Comparison of ENCODE assay signal across 9 cellular contexts in genomic region chr15:75508741-75509532, GRCh38. TPM values are rescaled to one million over a fixed set of nuclear protein-coding genes. Genes with fewer than 3 reads are reported as not detected.
A peak's percentile ranks its signal among the peaks of the same experiment; 100 is the strongest.
DNase-seq lines count a peak whose midpoint lies in the region; FAIRE-seq and TF ChIP-seq lines count a peak whose summit lies in the region.
"Had no signal": no experiment of that assay in that cellular context is flagged by ENCODE, and none has a peak within 500 bp of the region (broad histone marks: within the 10 kb centered on the region; RNA-seq: fewer than 3 reads in every experiment).

No MANE protein-coding gene starts in this region.

- H3K36me3 ChIP-seq in BJ (ENCODE audit: control insufficient read depth, insufficient read depth, low read length), result peaks cover 7% of the 10 kb centered on the region

- H3K4me3 ChIP-seq in BJ (ENCODE audit: low read depth, low read length) (no peak overlapping the region), epithelial cell of proximal tubule (ENCODE audit: low read depth, low read length) (no peak overlapping the region)
- H3K4me3 ChIP-seq: SK-N-MC had no signal

- DNase-seq in BJ (ENCODE audit: low read depth), result peak; percentile 8
- no peak for DNase-seq in GM12891 (ENCODE audit: insufficient read length, low spot score)
- DNase-seq in RWPE1 (ENCODE audit: low spot score), result peak; percentile 19
- no peak for DNase-seq in epithelial cell of proximal tubule (ENCODE audit: low read depth)
- peak; percentile 32 for DNase-seq in pulmonary artery endothelial cell (ENCODE audit: low read depth, low spot score)
- DNase-seq in NCI-H1105 (lab: John Stamatoyannopoulos, UW), result no peak
- no peak for DNase-seq in SKM-1 (lab: John Stamatoyannopoulos, UW; ENCODE audit: unreplicated experiment)
- DNase-seq in NCI-H1105 treated with DMSO at 0.1 percent for 48 hours (lab: John Stamatoyannopoulos, UW), result no peak

- FAIRE-seq in GM12891 (lab: Jason Lieb, UNC), result peak; percentile 26

- no peaks in the 10 kb centered on the region for H3K27me3 ChIP-seq in BJ (ENCODE audit: control insufficient read depth, insufficient read depth, low read length)

- H3K27ac ChIP-seq in RWPE1, result peak overlapping the region; percentile 23; the same call in 1 of the 2 replicates
- H3K27ac ChIP-seq: SK-N-MC had no signal

- CTCF ChIA-PET in BJ (lab: Yijun Ruan, JAX) (interaction anchor here (0.7 to 2.5 kb wide), 21 partner anchors 9 to 293 kb away, joined by 3 to 21 read pairs (median 4); partner anchors contain the start of genes IMP3 and SNX33), RWPE1 (lab: Yijun Ruan, JAX) (interaction anchor here (0.5 to 1.6 kb wide), 10 partner anchors 12 to 560 kb away, joined by 3 to 10 read pairs (median 4); no protein-coding TSS in a partner anchor)

- POLR2A ChIA-PET in BJ (lab: Charles Lee), result no interaction called here
- POLR2A ChIA-PET in RWPE1 (lab: Yijun Ruan, JAX; ENCODE audit: low non-redundant PET), result no interaction called here

- TF ChIP-seq POLR2A in GM12891 (IDR thresholded peaks at IDR 0.05; ENCODE audit: low read depth, low read length), result no peak

- TF ChIP-seq CTCF in BJ (IDR thresholded peaks at IDR 0.05; ENCODE audit: insufficient read depth, low read depth, low read length) (peak; percentile 64), RWPE1 (conservative IDR thresholded peaks at IDR 0.05; ENCODE audit: low read depth) (peak; percentile 65), epithelial cell of proximal tubule (conservative IDR thresholded peaks at IDR 0.05; ENCODE audit: low read depth, low read length) (peak; percentile 78)

TF ChIP-seq in GM12891, 5 proteins besides CTCF, POLR2A, EP300 and RAD21:
- TF ChIP-seq POLR2AphosphoS5 (IDR thresholded peaks at IDR 0.05; ENCODE audit: low read depth, low read length) (no peak), TAF1 (IDR thresholded peaks at IDR 0.05; ENCODE audit: low read depth, low read length) (no peak), PAX5 (IDR thresholded peaks at IDR 0.05; ENCODE audit: insufficient read depth, low read length, severe bottlenecking) (no peak)

RNA-seq across cellular contexts. Expression of gene SIN3A, which starts 57.4 kb away (rescaled TPM):
- 24.8 and 39.5 TPM in 2 replicates for polyA plus RNA-seq in BJ (2011; rRNA removed)
- polyA minus RNA-seq in BJ (2011; rRNA and poly(A)+ RNA removed), result 56.6 and 59.8 TPM in 2 replicates
- 14.2 TPM for polyA plus RNA-seq in GM12891 (2012; ENCODE audit: low read depth, missing spikeins)
- total RNA-seq in epithelial cell of proximal tubule (26.2 and 33.4 TPM in 2 replicates), pulmonary artery endothelial cell (20.8 and 25.7 TPM in 2 replicates)

Comparison
In these comparisons a context has a peak if more than half of its experiments do, and no peak if none do; other contexts are left out.
1. DNase-seq: peak in BJ (single experiment), RWPE1 (single experiment) and pulmonary artery endothelial cell (single experiment); none in GM12891 (single experiment), epithelial cell of proximal tubule (single experiment), NCI-H1105 (single experiment), SKM-1 (single experiment) and NCI-H1105 treated with DMSO at 0.1 percent for 48 hours (single experiment).
2. Peak in every context shown above with its lines, with median percentiles within 50 percentile points of each other: CTCF ChIP-seq.